In genomic region chr7:50792342-50793114, GRCh38 we compare ENCODE assay signal across 8 cellular contexts. TPM values are rescaled to one million over a fixed set of nuclear protein-coding genes. Genes with fewer than 3 reads are reported as not detected.
DNase-seq lines count a peak whose midpoint lies in the region; ATAC-seq and TF ChIP-seq lines count a peak whose summit lies in the region.

No MANE protein-coding gene starts in this region.

- peak overlapping the region; percentile 76 for H3K4me2 ChIP-seq in HCT116 (ENCODE audit: low read length)

- no peaks in the 10 kb centered on the region for H3K9me2 ChIP-seq in HCT116 (ENCODE audit: insufficient read depth)

- H3K36me3 ChIP-seq in HCT116 (ENCODE audit: control insufficient read depth in 1 of 2, insufficient read depth in 2 of 2, low read length in 2 of 2), result no peaks in the 10 kb centered on the region
- H3K36me3 ChIP-seq in esophagus muscularis mucosa, result no peaks in the 10 kb centered on the region

- peak overlapping the region; percentile 36; the same call in 1 of the 2 replicates for H3K9ac ChIP-seq in HCT116 (ENCODE audit: low read length)

- TF ChIP-seq RAD21 in HCT116 (IDR thresholded peaks at IDR 0.05; ENCODE audit: low read depth), result no peak

- H3K4me1 ChIP-seq in HCT116 (ENCODE audit: control insufficient read depth in 1 of 2, insufficient read depth in 2 of 2, low read length in 2 of 2), result peaks cover 11 to 13% of the 10 kb centered on the region in 2 experiments; a peak in 3 of 4 replicates
- peaks cover 20 to 47% (median 38%) of the 10 kb centered on the region in 4 donors for H3K4me1 ChIP-seq in esophagus muscularis mucosa

- peak; percentile 67 for ATAC-seq in HCT116
- no peak for ATAC-seq in GM19324 (IDR thresholded peaks at IDR 0.05; ENCODE audit: low FRiP score, unreplicated experiment)
- no peak for ATAC-seq in GM19328 (IDR thresholded peaks at IDR 0.05; ENCODE audit: unreplicated experiment)

- H3K4me3 ChIP-seq in AG04449 (ENCODE audit: low read depth, low read length) (peak overlapping the region; percentile 78), HCT116 (replicated peaks in 1 of 2; ENCODE audit: low read depth in 1 of 2, low read length in 2 of 2) (peak overlapping the region; percentile 56 to 61), esophagus muscularis mucosa (peak overlapping the region; percentile 64 to 94 (median 72))

- no peaks in the 10 kb centered on the region for H4K20me1 ChIP-seq in HCT116 (ENCODE audit: insufficient read depth)

- CTCF ChIA-PET in AG04449 (lab: Yijun Ruan, JAX) (interaction anchor here (1.2 to 2.8 kb wide), 2 partner anchors 278 to 368 kb away, joined by 4 to 9 read pairs; no protein-coding TSS in a partner anchor), HCT116 (lab: Charles Lee) (no interaction called here)

- TF ChIP-seq CTCF in AG04449 (IDR thresholded peaks at IDR 0.05; ENCODE audit: insufficient read depth, low read length, missing control alignments) (peak; percentile 9), HCT116 (IDR thresholded peaks at IDR 0.05 in 2 of 3, conservative IDR thresholded peaks at IDR 0.05 in 1 of 3; ENCODE audit: borderline replicate concordance in 1 of 3, insufficient read depth in 1 of 3, low read depth in 2 of 3, low read length in 2 of 3) (no peak), esophagus muscularis mucosa (IDR thresholded peaks at IDR 0.05) (no peak)

- RAD21 ChIA-PET in HCT116 (lab: Charles Lee; ENCODE audit: low non-redundant PET in 1 of 2, low total read pairs in 2 of 2, uncharacterized antibody in 2 of 2, unreplicated experiment in 2 of 2), result no interaction called here

- DNase-seq in AG04449 (ENCODE audit: low read depth, low spot score), result no peak
- DNase-seq in HCT116 (ENCODE audit: low read depth, low spot score), result no peak
- DNase-seq in UCSD-AML1 (lab: John Stamatoyannopoulos, UW; ENCODE audit: unreplicated experiment), result peak; percentile 33
- DNase-seq in esophagus muscularis mucosa (ENCODE audit: extremely low spot score), result no peak
- DNase-seq in myocyte (ENCODE audit: low read depth), result peak; percentile 63
- DNase-seq in activated effector memory CD4-positive, alpha-beta T cell treated with Interleukin-2 at 50 U/mL for 16 hours, result no peak

- no peak for TF ChIP-seq EP300 in esophagus muscularis mucosa (IDR thresholded peaks at IDR 0.05)

- TF ChIP-seq POLR2A in HCT116 (IDR thresholded peaks at IDR 0.05; ENCODE audit: borderline replicate concordance, extremely low read depth, insufficient read depth, insufficient read length) (no peak), esophagus muscularis mucosa (IDR thresholded peaks at IDR 0.05; ENCODE audit: low read depth) (no peak)

- WGBS in esophagus muscularis mucosa, result 8% methylated on average over 8 of the region's 91 CpGs

- POLR2A ChIA-PET in AG04449 (lab: Yijun Ruan, JAX) (interaction anchor here (0.6 kb wide), 1 partner anchor 34 kb away, joined by 5 read pairs; no protein-coding TSS in a partner anchor), HCT116 (lab: Charles Lee) (interaction anchor here (0.6 kb wide), 1 partner anchor 20 kb away, joined by 3 read pairs; no protein-coding TSS in a partner anchor)

- H3K27me3 ChIP-seq in HCT116 (ENCODE audit: insufficient read depth, low read length) (peaks cover 8% of the 10 kb centered on the region; the same call in 1 of the 2 replicates), esophagus muscularis mucosa (no peaks in the 10 kb centered on the region)

- H3K9me3 ChIP-seq in HCT116 (ENCODE audit: control insufficient read depth in 1 of 2, insufficient read depth in 1 of 2, low read depth in 1 of 2, low read length in 2 of 2), result no peaks in the 10 kb centered on the region; a peak in 1 of 4 replicates
- peaks cover 0 to 7% (median 0%) of the 10 kb centered on the region in 4 donors for H3K9me3 ChIP-seq in esophagus muscularis mucosa

- H3K27ac ChIP-seq in HCT116 (ENCODE audit: low read depth, low read length) (peak overlapping the region; percentile 81), esophagus muscularis mucosa (replicated peaks in 1 of 4) (peak overlapping the region; percentile 75 to 85 (median 80))

- BruUV-seq in HCT116 (replicated peaks; lab: Mats Ljungman, UMichigan), result no TSS peak

- no peak overlapping the region for H2AFZ ChIP-seq in HCT116 (ENCODE audit: low read depth, low read length, poor library complexity, severe bottlenecking)

- H3K79me2 ChIP-seq in HCT116 (ENCODE audit: insufficient read depth, low read length), result no peaks in the 10 kb centered on the region; the same call in 1 of the 2 replicates

- intact Hi-C loops in HCT116 (cut with micrococcal nuclease) (loop anchor here (5.0 to 10.0 kb wide), 2 partner anchors 275 to 372 kb away; no protein-coding TSS in a partner anchor), esophagus muscularis mucosa (cut with DNase I) (loop anchor here (5.0 kb wide), 2 partner anchors 105 to 275 kb away; no protein-coding TSS in a partner anchor)

TF ChIP-seq in HCT116, 20 proteins besides CTCF, POLR2A, EP300 and RAD21:
- TF ChIP-seq EGR1 (IDR thresholded peaks at IDR 0.05; ENCODE audit: low read depth), result no peak
- TF ChIP-seq, protein P1, sequence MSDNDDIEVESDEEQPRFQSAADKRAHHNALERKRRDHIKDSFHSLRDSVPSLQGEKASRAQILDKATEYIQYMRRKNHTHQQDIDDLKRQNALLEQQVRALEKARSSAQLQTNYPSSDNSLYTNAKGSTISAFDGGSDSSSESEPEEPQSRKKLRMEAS (IDR thresholded peaks at IDR 0.05), result peak; percentile 35; the same call in 1 of the 2 replicates

RNA-seq across cellular contexts. Expression of gene GRB10, which starts 9.8 kb away (rescaled TPM):
- total RNA-seq in HCT116 (2021; ENCODE audit: unreplicated experiment), result 37.3 TPM
- polyA plus RNA-seq in HCT116 (2012), result 19.2 and 20.6 TPM in 2 replicates
- 10 to 100 TPM; 54.0 to 69.1 (median 61.6) TPM for total RNA-seq in esophagus muscularis mucosa
- total RNA-seq in myocyte, result 31.5 and 32.3 TPM in 2 replicates
- 34.0 TPM for polyA plus RNA-seq in myocyte (2012)

Comparison
In these comparisons a context has a peak if more than half of its experiments do, and no peak if none do; other contexts are left out.
1. DNase-seq: peak in UCSD-AML1 (single experiment) and myocyte (single experiment); none in AG04449 (single experiment), HCT116 (single experiment), esophagus muscularis mucosa (single experiment) and activated effector memory CD4-positive, alpha-beta T cell treated with Interleukin-2 at 50 U/mL for 16 hours (single experiment).
2. Peak in every context shown above with its lines, with median percentiles within 50 percentile points of each other: H3K4me3 ChIP-seq.